Comparison of ENCODE assay signal across 1 cellular context in the genomic region with DNA sequence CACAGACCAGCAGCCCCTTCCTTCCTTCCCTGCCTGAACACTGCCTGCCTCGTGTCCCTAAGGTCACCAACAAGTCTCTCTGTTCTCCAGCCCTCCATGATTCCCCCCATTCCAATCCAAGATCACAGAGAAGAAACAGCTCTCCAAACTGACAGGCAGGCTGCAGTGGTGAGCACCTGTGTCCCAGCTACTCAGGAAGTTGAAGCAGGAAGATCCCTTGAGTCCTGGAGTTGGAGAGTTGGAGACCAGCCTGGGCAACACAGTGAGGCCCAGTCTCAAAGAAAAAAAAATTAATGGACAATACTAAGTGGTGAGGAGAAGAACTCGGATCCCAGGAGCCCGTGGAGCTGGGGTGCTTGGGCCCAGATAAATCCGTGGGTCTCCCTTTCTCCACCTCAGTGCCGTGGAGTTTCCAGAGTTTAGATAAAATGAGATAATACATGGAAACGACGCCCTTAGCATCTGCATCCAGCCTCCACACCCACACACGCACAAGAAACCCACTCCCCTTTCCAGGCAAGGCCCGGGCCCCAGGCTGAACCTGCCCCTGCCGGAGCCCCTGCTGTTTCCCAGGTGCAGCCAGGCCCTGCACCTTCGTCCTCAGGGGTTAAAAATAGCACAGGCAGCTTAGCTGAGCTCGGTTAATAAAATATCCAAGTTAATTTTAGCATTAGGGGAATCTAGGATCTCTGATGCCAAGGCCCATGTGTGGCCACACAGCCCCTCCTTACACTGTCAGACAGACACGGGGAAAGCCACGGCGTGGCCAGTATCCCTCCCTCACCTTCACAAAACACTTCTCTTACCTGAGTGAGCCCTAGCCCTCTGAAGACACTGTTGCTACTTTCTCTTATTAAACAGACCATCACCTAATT.
A peak's percentile ranks its signal among the peaks of the same experiment; 100 is the strongest.
TF ChIP-seq lines count a peak whose summit lies in the region.

No MANE protein-coding gene starts in this region.

TF ChIP-seq in H1, 55 proteins besides CTCF, POLR2A, EP300 and RAD21:
- TF ChIP-seq TBP (IDR thresholded peaks at IDR 0.05; ENCODE audit: low read depth, low read length) (no peak), GABPA (IDR thresholded peaks at IDR 0.05; ENCODE audit: borderline replicate concordance, insufficient read depth, low read length) (peak; percentile 36; the same call in 1 of the 2 replicates)
